ENCODE assay signal across 7 cellular contexts in the genomic region with DNA sequence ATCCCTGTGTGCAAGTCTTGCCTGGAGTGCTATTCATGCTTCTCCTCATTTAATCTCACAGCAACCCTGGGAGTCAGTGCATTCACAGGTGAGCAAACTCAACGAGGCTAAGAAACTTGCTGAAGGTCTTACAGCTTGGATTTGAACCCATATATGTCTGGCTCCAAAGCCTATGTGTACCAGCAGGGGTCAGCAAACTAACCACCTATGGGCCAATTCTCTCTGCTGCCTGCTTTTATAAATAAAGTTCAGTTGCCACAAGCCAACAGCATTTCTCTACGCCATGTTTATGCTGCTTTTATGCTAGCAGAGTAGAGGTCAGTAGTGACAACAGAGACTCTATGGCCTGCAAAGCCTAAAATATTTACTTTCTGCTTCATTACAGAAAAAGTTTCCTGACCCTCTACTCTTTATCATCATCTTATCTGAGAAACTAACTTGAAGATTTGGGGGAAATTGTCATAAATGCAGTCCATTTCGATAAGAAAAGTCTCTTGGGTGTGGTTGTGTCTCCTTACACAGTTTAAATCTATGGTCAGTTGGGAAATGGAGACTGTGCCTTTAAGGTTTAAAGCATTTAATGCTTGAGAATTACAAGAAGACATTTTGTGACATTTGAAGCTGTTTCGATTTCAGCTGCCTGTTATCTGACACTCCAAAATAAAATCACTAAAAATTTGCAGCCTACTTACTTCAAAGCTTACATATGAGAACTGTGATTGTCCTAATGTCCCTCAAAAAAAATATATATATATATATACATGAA.
DNase-seq lines count a peak whose midpoint lies in the region; ATAC-seq, FAIRE-seq and TF ChIP-seq lines count a peak whose summit lies in the region.

No MANE protein-coding gene starts in this region.

- TF ChIP-seq EP300 in GM12878 (IDR thresholded peaks at IDR 0.05; ENCODE audit: borderline replicate concordance in 1 of 2, control insufficient read depth in 1 of 2, low read depth in 2 of 2, low read length in 2 of 2) (no peak), sigmoid colon (IDR thresholded peaks at IDR 0.05) (no peak)

- intact Hi-C loops in GM12878 (cut with micrococcal nuclease; ENCODE audit: unreplicated experiment) (loop anchor here (1.0 to 5.0 kb wide), 4 partner anchors 128 to 730 kb away; no protein-coding TSS in a partner anchor), sigmoid colon (cut with DNase I) (no loop called here), head of caudate nucleus (cut with DNase I) (no loop called here)

- peak; percentile 85 for ATAC-seq in GM12878

- POLR2A ChIA-PET in GM12878 (lab: Charles Lee): no interaction called here

- H2AFZ ChIP-seq in GM12878 (ENCODE audit: control insufficient read depth, low read depth, low read length): 0 out of 2 replicates have a peak overlapping the region, but pooled peaks have one; percentile 18

- TF ChIP-seq RAD21 in GM12878 (IDR thresholded peaks at IDR 0.05; ENCODE audit: insufficient read depth, low read depth, low read length): peak; percentile 51

- CTCF ChIA-PET in GM12878 (lab: Yijun Ruan, JAX): interaction anchor here (0.6 to 4.6 kb wide), 11 partner anchors 8 to 730 kb away, joined by 3 to 45 read pairs (median 3); no protein-coding TSS in a partner anchor

- DNase-seq in ELR (ENCODE audit: low read depth) (peak; percentile 69), GM20000 (ENCODE audit: low spot score) (peak; percentile 16), GM12878 (ENCODE audit: low read depth, low spot score) (no peak), myocyte (ENCODE audit: low read depth) (peak; percentile 61), sigmoid colon (no peak), head of caudate nucleus (no peak)
- peak; percentile 54 for DNase-seq in Jurkat, Clone E6-1 (ENCODE audit: low read depth, low spot score)

- RAD21 ChIA-PET in GM12878 (lab: Charles Lee; ENCODE audit: unreplicated experiment): interaction anchor here (0.6 to 1.7 kb wide), 3 partner anchors 128 to 723 kb away, joined by 3 to 5 read pairs (median 3); no protein-coding TSS in a partner anchor

- H3K9ac ChIP-seq in GM12878 (ENCODE audit: control insufficient read depth, insufficient read depth, low read length): no peak overlapping the region

- H3K36me3 ChIP-seq in GM12878 (ENCODE audit: control insufficient read depth in 2 of 2, insufficient read depth in 2 of 2, low read length in 1 of 2): no peaks in the 10 kb centered on the region
- no peaks in the 10 kb centered on the region for H3K36me3 ChIP-seq in sigmoid colon

- H3K4me3 ChIP-seq in Jurkat, Clone E6-1 (ENCODE audit: low read length): no peak overlapping the region
- H3K4me3 ChIP-seq in GM12878 (no peak overlapping the region), sigmoid colon (no peak overlapping the region)

- H4K20me1 ChIP-seq in GM12878 (ENCODE audit: control insufficient read depth, insufficient read depth): no peaks in the 10 kb centered on the region

- no peaks in the 10 kb centered on the region for H3K9me3 ChIP-seq in GM12878 (replicated peaks; ENCODE audit: control insufficient read depth, insufficient read depth, low read length)
- no peaks in the 10 kb centered on the region for H3K9me3 ChIP-seq in sigmoid colon

- no TSS peak for BruUV-seq in GM12878 (replicated peaks; lab: Mats Ljungman, UMichigan)

- TF ChIP-seq POLR2A in GM12878 (IDR thresholded peaks at IDR 0.05; ENCODE audit: low read depth, low read length): no peak
- TF ChIP-seq POLR2A in sigmoid colon (IDR thresholded peaks at IDR 0.05): no peak

- SMC1A ChIA-PET in GM12878 (lab: Charles Lee; ENCODE audit: uncharacterized antibody, unreplicated experiment): interaction anchor here (0.7 to 2.1 kb wide), 6 partner anchors 11 to 730 kb away, joined by 3 to 7 read pairs (median 4); no protein-coding TSS in a partner anchor

- H3K79me2 ChIP-seq in GM12878 (ENCODE audit: control insufficient read depth, insufficient read depth, low read length): no peaks in the 10 kb centered on the region

- no peak overlapping the region for H3K4me2 ChIP-seq in GM12878 (ENCODE audit: control insufficient read depth, insufficient read depth)

- no peak overlapping the region for H3K27ac ChIP-seq in GM12878 (ENCODE audit: control insufficient read depth, insufficient read depth)
- no peak overlapping the region for H3K27ac ChIP-seq in sigmoid colon

- peak; percentile 21 for TF ChIP-seq CTCF in GM20000 (IDR thresholded peaks at IDR 0.05; ENCODE audit: extremely low read depth, missing control alignments)
- TF ChIP-seq CTCF in GM12878 (IDR thresholded peaks at IDR 0.05 in 2 of 3, conservative IDR thresholded peaks at IDR 0.05 in 1 of 3; ENCODE audit: control insufficient read depth in 2 of 3, extremely low read depth in 1 of 3, insufficient read depth in 1 of 3, low read depth in 3 of 3, low read length in 3 of 3): peak; percentile 51 to 62 (median 62); a peak in 5 of 6 replicates
- TF ChIP-seq CTCF in sigmoid colon (IDR thresholded peaks at IDR 0.05): peak in 1 of 4 experiments; percentile 5

- in situ Hi-C loops in GM12878 (cut with MboI): no loop called here

- FAIRE-seq in GM12878 (lab: Jason Lieb, UNC): peak; percentile 89

- 1% methylated on average over 4 of the region's 4 CpGs for WGBS in GM12878 (ENCODE audit: insufficient coverage, insufficient replicate concordance, low lambda C conversion rate, missing lambda C conversion rate)
- 45 to 67% methylated on average over 4 of the region's 4 CpGs for WGBS in sigmoid colon, 2 donors

- H3K27me3 ChIP-seq in GM12878 (replicated peaks in 1 of 2; ENCODE audit: control insufficient read depth in 2 of 2, insufficient read depth in 2 of 2, low read length in 1 of 2) (no peaks in the 10 kb centered on the region), sigmoid colon (no peaks in the 10 kb centered on the region)

- no peaks in the 10 kb centered on the region for H3K4me1 ChIP-seq in GM12878 (ENCODE audit: control insufficient read depth, insufficient read depth, low read length)
- H3K4me1 ChIP-seq in sigmoid colon: no peaks in the 10 kb centered on the region

TF ChIP-seq in GM12878, 131 proteins besides CTCF, POLR2A, EP300 and RAD21:
- TF ChIP-seq YY1 (IDR thresholded peaks at IDR 0.05; ENCODE audit: low read depth, low read length) (peak; percentile 65), ZBTB40 (IDR thresholded peaks at IDR 0.05; ENCODE audit: borderline replicate concordance) (peak; percentile 84), TAF1 (IDR thresholded peaks at IDR 0.05; ENCODE audit: borderline replicate concordance, low read depth, low read length) (no peak), RUNX3 (IDR thresholded peaks at IDR 0.05; ENCODE audit: low read length) (peak; percentile 55), ZSCAN29 (IDR thresholded peaks at IDR 0.05) (no peak), SMC3 (IDR thresholded peaks at IDR 0.05; ENCODE audit: borderline replicate concordance, low read length) (peak; percentile 55; the same call in 1 of the 2 replicates), ZNF622 (IDR thresholded peaks at IDR 0.05) (no peak)
- TF ChIP-seq, protein P1, sequence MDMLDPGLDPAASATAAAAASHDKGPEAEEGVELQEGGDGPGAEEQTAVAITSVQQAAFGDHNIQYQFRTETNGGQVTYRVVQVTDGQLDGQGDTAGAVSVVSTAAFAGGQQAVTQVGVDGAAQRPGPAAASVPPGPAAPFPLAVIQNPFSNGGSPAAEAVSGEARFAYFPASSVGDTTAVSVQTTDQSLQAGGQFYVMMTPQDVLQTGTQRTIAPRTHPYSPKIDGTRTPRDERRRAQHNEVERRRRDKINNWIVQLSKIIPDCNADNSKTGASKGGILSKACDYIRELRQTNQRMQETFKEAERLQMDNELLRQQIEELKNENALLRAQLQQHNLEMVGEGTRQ (IDR thresholded peaks at IDR 0.05; ENCODE audit: borderline replicate concordance, low read depth, low read length): no peak

Comparison
In these comparisons a context has a peak if more than half of its experiments do, and no peak if none do; other contexts are left out.
1. DNase-seq: peak in ELR (single experiment), GM20000 (single experiment), Jurkat, Clone E6-1 (single experiment) and myocyte (single experiment); none in GM12878 (single experiment), sigmoid colon (single experiment) and head of caudate nucleus (0 of 42).